ENCODE assay signal across 8 cellular contexts in the genomic region with DNA sequence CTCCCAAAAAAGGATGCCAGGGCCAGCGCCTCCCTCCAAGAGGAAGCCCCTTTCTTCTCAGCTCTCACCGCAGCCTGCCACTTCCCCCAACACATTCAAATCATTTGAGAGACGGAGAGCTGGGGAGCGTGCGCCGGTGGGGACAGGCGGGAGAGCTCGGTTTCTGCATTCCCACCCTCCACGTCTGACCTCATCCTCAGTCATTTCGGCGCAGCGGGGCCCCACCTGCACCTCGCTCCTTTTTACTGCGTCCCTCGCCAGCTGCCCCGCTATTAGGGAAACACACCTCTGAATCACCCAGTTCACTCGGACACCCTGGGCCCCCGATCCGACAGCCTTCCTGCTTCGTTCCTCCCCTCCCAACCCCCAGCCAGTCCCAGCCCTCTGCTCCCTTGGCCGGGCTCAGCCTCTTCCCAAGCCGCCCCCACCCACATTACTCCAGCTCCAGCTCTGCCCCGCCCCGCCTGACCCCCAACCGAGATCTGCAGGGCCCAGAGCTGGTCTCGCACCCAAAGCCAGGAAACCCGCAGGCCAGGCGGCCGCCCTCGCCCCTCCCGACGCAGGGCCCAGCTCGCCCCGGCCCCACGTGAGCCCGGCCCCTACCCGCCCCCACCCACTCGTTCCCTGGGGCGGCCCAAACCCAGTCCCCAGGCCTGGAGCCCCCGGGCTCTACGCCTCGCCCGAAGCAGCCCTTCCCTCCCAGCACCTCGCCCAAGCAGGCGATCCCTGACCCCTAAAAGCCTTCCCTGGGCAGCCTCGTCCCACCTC. TPM values are rescaled to one million over a fixed set of nuclear protein-coding genes. Genes with fewer than 3 reads are reported as not detected.
DNase-seq lines count a peak whose midpoint lies in the region; ATAC-seq and TF ChIP-seq lines count a peak whose summit lies in the region.

No MANE protein-coding gene starts in this region.

- no peak for TF ChIP-seq CTCF in VCaP (conservative IDR thresholded peaks at IDR 0.05)
- TF ChIP-seq CTCF in coronary artery (IDR thresholded peaks at IDR 0.05), result no peak
- TF ChIP-seq CTCF in left lung (IDR thresholded peaks at IDR 0.05), result no peak

- in situ Hi-C loops in Caki2 (cut with HindIII; ENCODE audit: low pct_unique_long_range_greater_than_20kb, low sequenced_read_pairs), result no loop called here

- ATAC-seq in left lung, result peak; percentile 29
- no peak for ATAC-seq in GM21390 (IDR thresholded peaks at IDR 0.05; ENCODE audit: unreplicated experiment)

- H3K4me3 ChIP-seq in coronary artery, result peak overlapping the region; percentile 93
- peak overlapping the region; percentile 75 to 81 for H3K4me3 ChIP-seq in left lung

- H3K27ac ChIP-seq in VCaP (peak overlapping the region; percentile 87), coronary artery (peak overlapping the region; percentile 98 to 99), left lung (peak overlapping the region; percentile 93 to 96)

- peak; percentile 68 for DNase-seq in Caki2 (ENCODE audit: low read depth)
- peak; percentile 90 for DNase-seq in HCEC 1CT
- DNase-seq in NCI-H2107 treated with DMSO at 0.1 percent for 48 hours (lab: John Stamatoyannopoulos, UW; ENCODE audit: unreplicated experiment), result peak; percentile 84
- DNase-seq in coronary artery (ENCODE audit: low spot score), result peak; percentile 87
- DNase-seq in left lung, result peak; percentile 75 to 88
- peak; percentile 52 to 62 for DNase-seq in stimulated activated CD4-positive, alpha-beta T cell treated with anti-CD3 and anti-CD28 coated beads, Interleukin-2, amount 100 ng/mL, for 24 hours

- H3K36me3 ChIP-seq in left lung, result no peaks in the 10 kb centered on the region

- H3K27me3 ChIP-seq in left lung, result no peaks in the 10 kb centered on the region

- intact Hi-C loops in left lung (cut with DNase I), result no loop called here

- H3K4me1 ChIP-seq in left lung, result peaks cover 11 to 71% of the 10 kb centered on the region in 2 donors

- no peaks in the 10 kb centered on the region for H3K9me3 ChIP-seq in left lung

RNA-seq across cellular contexts. Expression of a gene that starts 0.8 kb away (rescaled TPM):
- 75.6 and 89.9 TPM in 2 replicates for total RNA-seq in Caki2 (2014; rRNA removed; shearing (Covaris generic); ENCODE audit: low replicate concordance)
- 100 to 1,000 TPM; 224 to 282 TPM for total RNA-seq in left lung
